ENCODE assay signal across 1 cellular context in genomic region chr1:46532498-46533178, GRCh38.
A peak's percentile ranks its signal among the peaks of the same experiment; 100 is the strongest.
TF ChIP-seq lines count a peak whose summit lies in the region.

No MANE protein-coding gene starts in this region.

TF ChIP-seq in K562, 482 proteins besides CTCF, POLR2A, EP300 and RAD21 (continued from another document):
- TF ChIP-seq CTCFL (IDR thresholded peaks at IDR 0.05; ENCODE audit: borderline replicate concordance, insufficient read depth, low read depth, low read length, poor library complexity, severe bottlenecking) = peak; percentile 99
- peak; percentile 64 for TF ChIP-seq CXXC5 (CRISPR knock-in tag; IDR thresholded peaks at IDR 0.05)
- TF ChIP-seq UBTF (IDR thresholded peaks at IDR 0.05; ENCODE audit: borderline replicate concordance in 1 of 2, low read depth in 2 of 2, low read length in 2 of 2) = peak; percentile 42 to 87; a peak in 2 of 4 replicates
- TF ChIP-seq GTF2F1 (IDR thresholded peaks at IDR 0.05; ENCODE audit: low read depth, low read length) = no peak
- 0 out of 2 replicates have a peak, but pooled peaks have one; percentile 35 for TF ChIP-seq JUND (IDR thresholded peaks at IDR 0.05; ENCODE audit: borderline replicate concordance, low read depth, low read length)
- no peak for TF ChIP-seq JUND (tag; IDR thresholded peaks at IDR 0.05; ENCODE audit: borderline replicate concordance, low read depth, low read length)
- TF ChIP-seq RB1 (IDR thresholded peaks at IDR 0.05; ENCODE audit: low read depth) = peak; percentile 87
- TF ChIP-seq ZNF592 (IDR thresholded peaks at IDR 0.05) = peak; percentile 45; the same call in 1 of the 2 replicates
- peak; percentile 81 for TF ChIP-seq XRCC5 (IDR thresholded peaks at IDR 0.05; ENCODE audit: low read depth, low read length)
- TF ChIP-seq CTBP1 (IDR thresholded peaks at IDR 0.05; ENCODE audit: borderline replicate concordance) = peak; percentile 20; the same call in 1 of the 2 replicates
- 0 out of 2 replicates have a peak, but pooled peaks have one; percentile 15 for TF ChIP-seq NFIC (IDR thresholded peaks at IDR 0.05)
- TF ChIP-seq CCNT2 (IDR thresholded peaks at IDR 0.05; ENCODE audit: borderline replicate concordance, extremely low read depth, insufficient read length, low read depth, low read length) = peak; percentile 13
- TF ChIP-seq STAG1 (CRISPR knock-in tag; IDR thresholded peaks at IDR 0.05; ENCODE audit: borderline replicate concordance) = peak; percentile 55; the same call in 1 of the 2 replicates
- TF ChIP-seq CUX1 (CRISPR knock-in tag; IDR thresholded peaks at IDR 0.05) = no peak
- TF ChIP-seq ZBTB7A (IDR thresholded peaks at IDR 0.05; ENCODE audit: borderline replicate concordance, control insufficient read depth, low read depth, low read length) = peak; percentile 70; the same call in 1 of the 2 replicates
- peak; percentile 63; the same call in 1 of the 2 replicates for TF ChIP-seq ZBTB33 (CRISPR knock-in tag; IDR thresholded peaks at IDR 0.05)
- peak; percentile 69 for TF ChIP-seq SMC3 (conservative IDR thresholded peaks at IDR 0.05; ENCODE audit: insufficient read depth, low read depth, low read length)
- 0 out of 2 replicates have a peak, but pooled peaks have one; percentile 33 for TF ChIP-seq MTA3 (IDR thresholded peaks at IDR 0.05; ENCODE audit: borderline replicate concordance)
- 0 out of 2 replicates have a peak, but pooled peaks have one; percentile 25 for TF ChIP-seq ARID2 (IDR thresholded peaks at IDR 0.05)
- peak; percentile 46; the same call in 1 of the 2 replicates for TF ChIP-seq RBFOX2 (IDR thresholded peaks at IDR 0.05; ENCODE audit: low read depth, low read length)
- peak in 1 of 3 experiments; percentile 38 for TF ChIP-seq YY1 (IDR thresholded peaks at IDR 0.05; ENCODE audit: borderline replicate concordance in 1 of 3, control insufficient read depth in 1 of 3, extremely low read depth in 1 of 3, insufficient read depth in 3 of 3, insufficient read length in 1 of 3, insufficient replicate concordance in 2 of 3, low read depth in 1 of 3, low read length in 2 of 3)
- TF ChIP-seq ZMIZ1 (IDR thresholded peaks at IDR 0.05; ENCODE audit: low read depth in 2 of 2, low read length in 2 of 2) = no peak
- 0 out of 2 replicates have a peak, but pooled peaks have one; percentile 17 for TF ChIP-seq DEAF1 (CRISPR knock-in tag; IDR thresholded peaks at IDR 0.05)
- TF ChIP-seq MAZ (CRISPR knock-in tag; conservative IDR thresholded peaks at IDR 0.05 in 1 of 2, IDR thresholded peaks at IDR 0.05 in 1 of 2) = peak in 1 of 2 experiments; percentile 65; a peak in 2 of 4 replicates
- peak; percentile 9 for TF ChIP-seq RBM25 (IDR thresholded peaks at IDR 0.05; ENCODE audit: low read depth, low read length, severe bottlenecking)
- TF ChIP-seq TCF3 (CRISPR knock-in tag; IDR thresholded peaks at IDR 0.05) = no peak
TF ChIP-seq in K562: peak in this region for 25.
